In genomic region chr6:142675517-142675916, GRCh38 we compare ENCODE assay signal across 25 cellular contexts.
"Had no signal": no experiment of that assay in that cellular context is flagged by ENCODE, and none has a peak within 500 bp of the region (broad histone marks: within the 10 kb centered on the region; RNA-seq: fewer than 3 reads in every experiment).

No MANE protein-coding gene starts in this region.

- H2AFZ ChIP-seq: hepatocyte had no signal

- H3K4me3 ChIP-seq: heart right ventricle, hepatocyte, left ventricle myocardium inferior, lung, pancreas, prostate gland, skin epidermis, stomach, thoracic aorta, tibial artery had no signal

- H3K79me2 ChIP-seq: hepatocyte had no signal

- H3K9me3 ChIP-seq: heart right ventricle, left ventricle myocardium inferior, pancreas, prostate gland, stomach, thoracic aorta, tibial artery had no signal

- DNase-seq: heart right ventricle; islet precursor cell; left ventricle myocardium inferior; mesendoderm; naive B cell; natural killer cell; pancreas; retina; stimulated activated CD4-positive, alpha-beta T cell treated with anti-CD3 and anti-CD28 coated beads, Interleukin-12 subunit alpha, Interleukin-12 subunit beta, amount 100 ng/mL, for 4 hours; stimulated activated CD4-positive, alpha-beta T cell treated with anti-CD3 and anti-CD28 coated beads, Interleukin-15, amount 100 ng/mL, for 24 hours; stimulated activated CD4-positive, alpha-beta T cell treated with anti-CD3 and anti-CD28 coated beads, Interleukin-2, amount 100 ng/mL, for 24 hours; stimulated activated CD4-positive, alpha-beta T cell treated with anti-CD3 and anti-CD28 coated beads, Interleukin-4, amount 100 ng/mL, for 1 hour; stimulated activated naive B cell treated with anti-CD40 and anti-IgM and Interleukin-4, amounts not matched to agents 10 μg/mL and 1 μg/mL and 100 μg/mL, for 72 hours; stimulated activated naive CD8-positive, alpha-beta T cell treated with anti-CD3 and anti-CD28 coated beads, Interleukin-15, Interleukin-2, amounts not matched to agents 100 U/mL and 50 U/mL, for 24 hours; stomach; tibial artery had no signal

- H3K9me3 Mint-ChIP-seq: mesothelial cell of epicardium, naive B cell, type B pancreatic cell had no signal

- H3K36me3 ChIP-seq: heart right ventricle, left ventricle myocardium inferior, pancreas, prostate gland, stomach, thoracic aorta, tibial artery had no signal

- H3K27ac Mint-ChIP-seq: mesothelial cell of epicardium; naive B cell; natural killer cell; stimulated activated naive B cell treated with anti-CD40 and anti-IgM and Interleukin-4, amounts not matched to agents 10 μg/mL and 1 μg/mL and 100 μg/mL, for 72 hours; type B pancreatic cell had no signal

- H3K4me2 ChIP-seq: hepatocyte had no signal

- H3K4me1 ChIP-seq: heart right ventricle, left ventricle myocardium inferior, pancreas, prostate gland, stomach had no signal

- ATAC-seq: heart right ventricle; natural killer cell; pancreas; right cardiac atrium; sciatic nerve; stimulated activated naive B cell treated with anti-CD40 and anti-IgM and Interleukin-4, amounts not matched to agents 10 μg/mL and 1 μg/mL and 100 μg/mL, for 72 hours; stimulated activated naive CD8-positive, alpha-beta T cell treated with anti-CD3 and anti-CD28 coated beads, Interleukin-15, Interleukin-2, amounts not matched to agents 100 U/mL and 50 U/mL, for 24 hours had no signal

- H3K4me3 Mint-ChIP-seq: mesothelial cell of epicardium; naive B cell; natural killer cell; stimulated activated naive B cell treated with anti-CD40 and anti-IgM and Interleukin-4, amounts not matched to agents 10 μg/mL and 1 μg/mL and 100 μg/mL, for 72 hours; type B pancreatic cell had no signal

- H3K27me3 ChIP-seq: hepatocyte, pancreas, tibial artery had no signal

- H3K36me3 Mint-ChIP-seq: mesothelial cell of epicardium; naive B cell; natural killer cell; stimulated activated naive B cell treated with anti-CD40 and anti-IgM and Interleukin-4, amounts not matched to agents 10 μg/mL and 1 μg/mL and 100 μg/mL, for 72 hours; type B pancreatic cell had no signal

- H3K27ac ChIP-seq: heart right ventricle, hepatocyte, left ventricle myocardium inferior, pancreas, prostate gland, skin epidermis, stomach, thoracic aorta, tibial artery had no signal
